In genomic region chr20:3679749-3680700, GRCh38 we compare ENCODE assay signal across 9 cellular contexts. TPM values are rescaled to one million over a fixed set of nuclear protein-coding genes. Genes with fewer than 3 reads are reported as not detected.
DNase-seq lines count a peak whose midpoint lies in the region; ATAC-seq and TF ChIP-seq lines count a peak whose summit lies in the region.
"Had no signal": no experiment of that assay in that cellular context is flagged by ENCODE, and none has a peak within 500 bp of the region (broad histone marks: within the 10 kb centered on the region; RNA-seq: fewer than 3 reads in every experiment).

No MANE protein-coding gene starts in this region.

- no peak for TF ChIP-seq POLR2A in ovary (IDR thresholded peaks at IDR 0.05)

- WGBS in ovary, 3 donors: 39 to 61% (median 42%) methylated on average over 18 of the region's 18 CpGs

- H3K4me3 ChIP-seq in AG09309 (ENCODE audit: control insufficient read depth, low read depth, low read length) (peak overlapping the region; percentile 85), foreskin fibroblast (ENCODE audit: low read depth in 1 of 2, low read length in 2 of 2) (peak overlapping the region; percentile 80 to 99), ovary (peak overlapping the region; percentile 62)

- ATAC-seq in SK-N-SH treated with all-trans-retinoic acid at 6 μM for 48 hours (peak; percentile 70), GM19035 (IDR thresholded peaks at IDR 0.05; ENCODE audit: unreplicated experiment) (no peak)

- H3K4me1 ChIP-seq in ovary (ENCODE audit: insufficient read depth): peaks cover 16% of the 10 kb centered on the region

- no peak for TF ChIP-seq EP300 in ovary (IDR thresholded peaks at IDR 0.05)

- DNase-seq in AG09309 (ENCODE audit: low read depth): peak; percentile 76
- DNase-seq in foreskin fibroblast: peak; percentile 96 to 97
- DNase-seq in ovary: peak; percentile 51 to 79 (median 76)
- no peak for DNase-seq in GDM1 (lab: John Stamatoyannopoulos, UW)
- DNase-seq in NCI-H2029 (lab: John Stamatoyannopoulos, UW): no peak
- no peak for DNase-seq in CD1c-positive myeloid dendritic cell (ENCODE audit: extremely low spot score)

- H3K27ac ChIP-seq in ovary: peak overlapping the region; percentile 63 to 76

- H3K36me3 ChIP-seq in ovary: no peaks in the 10 kb centered on the region

- H3K27me3 ChIP-seq in ovary: no peaks in the 10 kb centered on the region

- no peaks in the 10 kb centered on the region for H3K9me3 ChIP-seq in ovary

- intact Hi-C loops in ovary (cut with DNase I): loop anchor here in 3 of 4 donors (5.0 to 10.0 kb wide), 3 partner anchors 32 to 92 kb away; partner anchors contain the start of genes ADISSP (in 1 of the 3) and SIGLEC1 (in 1 of the 3)

- TF ChIP-seq CTCF in AG09309 (IDR thresholded peaks at IDR 0.05; ENCODE audit: control insufficient read depth, insufficient read depth, low read depth, low read length, missing control alignments) (no peak), foreskin fibroblast (IDR thresholded peaks at IDR 0.05; ENCODE audit: low read depth, low read length) (no peak), ovary (IDR thresholded peaks at IDR 0.05) (no peak)

TF ChIP-seq in SK-N-SH treated with all-trans-retinoic acid at 6 μM for 48 hours, 23 proteins besides CTCF, POLR2A, EP300 and RAD21:
- no peak for TF ChIP-seq POU6F1 (CRISPR knock-in tag; IDR thresholded peaks at IDR 0.05; ENCODE audit: borderline replicate concordance, low read depth)
- TF ChIP-seq PPARA (CRISPR knock-in tag; IDR thresholded peaks at IDR 0.05; ENCODE audit: borderline replicate concordance): no peak
- TF ChIP-seq CSRNP3 (CRISPR knock-in tag; IDR thresholded peaks at IDR 0.05): no peak
- TF ChIP-seq ZFP30 (CRISPR knock-in tag; IDR thresholded peaks at IDR 0.05): no peak
- TF ChIP-seq ZNF8 (CRISPR knock-in tag; IDR thresholded peaks at IDR 0.05): no peak
- no peak for TF ChIP-seq TSHZ2 (CRISPR knock-in tag; IDR thresholded peaks at IDR 0.05)
- no peak for TF ChIP-seq RARB (CRISPR knock-in tag; IDR thresholded peaks at IDR 0.05)
- no peak for TF ChIP-seq ARNTL (CRISPR knock-in tag; IDR thresholded peaks at IDR 0.05; ENCODE audit: borderline replicate concordance, low read depth)
- TF ChIP-seq ZC3H10 (CRISPR knock-in tag; IDR thresholded peaks at IDR 0.05): no peak
- no peak for TF ChIP-seq BACH2 (CRISPR knock-in tag; IDR thresholded peaks at IDR 0.05; ENCODE audit: borderline replicate concordance)
- TF ChIP-seq OSR1 (CRISPR knock-in tag; IDR thresholded peaks at IDR 0.05): no peak
- no peak for TF ChIP-seq ISL1 (CRISPR knock-in tag; IDR thresholded peaks at IDR 0.05)
- no peak for TF ChIP-seq ESRRG (CRISPR knock-in tag; IDR thresholded peaks at IDR 0.05)
- TF ChIP-seq CSDC2 (CRISPR knock-in tag; IDR thresholded peaks at IDR 0.05): no peak
TF ChIP-seq in SK-N-SH treated with all-trans-retinoic acid at 6 μM for 48 hours: peak in this region for 0.

RNA-seq across cellular contexts. Expression of gene ADAM33, which starts 1.8 kb away (rescaled TPM):
- 10 to 100 TPM; 12.4 to 68.1 (median 26.1) TPM for total RNA-seq in ovary
- polyA plus RNA-seq in ovary: 10 to 100 TPM; 23.3 to 34.1 TPM

RNA-seq across cellular contexts. Expression of gene GFRA4, which starts 16.8 kb away (rescaled TPM):
- total RNA-seq in ovary: not detected
- polyA plus RNA-seq in ovary: under 1 TPM in 1 of 2 donors, not detected in 1; 0.22 TPM
- total RNA-seq: renal cortical epithelial cell had no signal

RNA-seq across cellular contexts. Expression of gene SIGLEC1, which starts 32.4 kb away (rescaled TPM):
- 1 to 10 TPM in 5 of 7 donors, under 1 TPM in 2; 0.48 to 9.1 (median 1.7) TPM for total RNA-seq in ovary
- polyA plus RNA-seq in ovary: 10 to 100 TPM in 1 of 2 donors, 1 to 10 TPM in 1; 3.3 to 11.5 TPM
- total RNA-seq: renal cortical epithelial cell had no signal

RNA-seq across cellular contexts. Expression of gene HSPA12B, which starts 52.5 kb away (rescaled TPM):
- total RNA-seq in ovary: 10 to 100 TPM in 3 of 7 donors, 1 to 10 TPM in 4; 5.9 to 22.8 (median 7.4) TPM
- polyA plus RNA-seq in ovary: 10 to 100 TPM in 1 of 2 donors, 1 to 10 TPM in 1; 4.6 to 14.3 TPM
- total RNA-seq: renal cortical epithelial cell had no signal

Comparison
In these comparisons a context has a peak if more than half of its experiments do, and no peak if none do; other contexts are left out.
1. DNase-seq: peak in AG09309 (single experiment), foreskin fibroblast (2 of 2) and ovary (5 of 5); none in GDM1 (single experiment), NCI-H2029 (single experiment) and CD1c-positive myeloid dendritic cell (single experiment).
2. Peak in every context shown above with its lines, with median percentiles within 50 percentile points of each other: H3K4me3 ChIP-seq.